ENCODE assay signal across 7 cellular contexts in the genomic region with DNA sequence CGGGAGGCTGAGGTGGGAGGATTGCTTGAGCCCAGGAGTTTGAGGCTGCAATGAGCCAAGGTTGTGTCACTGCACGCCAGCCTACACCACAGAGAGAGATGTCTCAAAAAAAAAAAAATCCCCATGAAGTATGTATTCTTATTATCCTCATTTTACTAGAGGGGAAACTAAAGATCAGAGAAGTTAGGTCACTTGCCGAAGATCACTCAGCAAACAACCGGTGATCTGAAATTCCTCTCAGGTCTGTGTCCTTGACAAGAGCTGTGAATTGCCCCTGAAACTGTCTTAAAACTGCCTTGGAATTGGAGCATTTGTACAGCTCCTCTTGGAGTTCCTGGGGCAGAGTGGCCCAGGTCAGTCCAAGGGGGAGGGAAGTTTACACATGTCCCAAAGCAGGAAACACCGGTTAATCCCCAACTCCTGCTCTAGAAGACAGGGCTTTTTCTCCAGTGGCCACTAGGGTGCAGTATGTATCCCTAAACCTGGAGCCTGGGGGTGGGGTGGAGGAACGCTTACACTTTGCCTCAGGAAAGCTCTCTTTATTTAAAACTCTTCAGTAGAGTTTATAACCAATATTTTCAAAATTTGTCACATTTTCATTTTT. TPM values are rescaled to one million over a fixed set of nuclear protein-coding genes. Genes with fewer than 3 reads are reported as not detected.
DNase-seq lines count a peak whose midpoint lies in the region; ATAC-seq, FAIRE-seq and TF ChIP-seq lines count a peak whose summit lies in the region.

No MANE protein-coding gene starts in this region.

- peak; percentile 90 for TF ChIP-seq CTCF in epithelial cell of esophagus (IDR thresholded peaks at IDR 0.05; ENCODE audit: insufficient read depth, low read depth, low read length, missing control alignments)

- peak; percentile 53 for DNase-seq in GM12891 (ENCODE audit: insufficient read length, low spot score)
- peak; percentile 61 to 68 for DNase-seq in NOMO-1 (lab: John Stamatoyannopoulos, UW; ENCODE audit: unreplicated experiment in 2 of 2)
- DNase-seq in activated CD8-positive, alpha-beta memory T cell treated with anti-CD3 and anti-CD28 coated beads, Interleukin-2, amount 50 U/mL, for 24 hours (ENCODE audit: extremely low read depth) = peak; percentile 40
- DNase-seq in epithelial cell of esophagus (ENCODE audit: low read depth) = peak; percentile 81
- DNase-seq in middle frontal gyrus (ENCODE audit: extremely low spot score, low spot score) = peak; percentile 72
- peak; percentile 24 for DNase-seq in stimulated activated CD8-positive, alpha-beta memory T cell treated with anti-CD3 and anti-CD28 coated beads, Interleukin-4, amount 100 ng/mL, for 24 hours (ENCODE audit: low read depth)

- no peak overlapping the region for H3K4me3 ChIP-seq in epithelial cell of esophagus (ENCODE audit: low read length)

- no peak for TF ChIP-seq POLR2A in GM12891 (IDR thresholded peaks at IDR 0.05; ENCODE audit: low read depth, low read length)

- FAIRE-seq in GM12891 (lab: Jason Lieb, UNC) = peak; percentile 63

- peak; percentile 80 for ATAC-seq in HG03354 (IDR thresholded peaks at IDR 0.05; ENCODE audit: poor library complexity, severe bottlenecking, unreplicated experiment)

TF ChIP-seq in GM12891, 5 proteins besides CTCF, POLR2A, EP300 and RAD21:
- TF ChIP-seq POLR2AphosphoS5 (IDR thresholded peaks at IDR 0.05; ENCODE audit: low read depth, low read length) (no peak), TAF1 (IDR thresholded peaks at IDR 0.05; ENCODE audit: low read depth, low read length) (no peak), PAX5 (IDR thresholded peaks at IDR 0.05; ENCODE audit: insufficient read depth, low read length, severe bottlenecking) (no peak), POU2F2 (IDR thresholded peaks at IDR 0.05; ENCODE audit: low read depth, low read length) (no peak), SPI1 (IDR thresholded peaks at IDR 0.05; ENCODE audit: low read depth, low read length) (no peak)

RNA-seq across cellular contexts. Expression of a gene that starts 27.6 kb away (rescaled TPM):
- polyA plus RNA-seq in GM12891 (2012; ENCODE audit: low read depth, missing spikeins) = not detected

Comparison
In these comparisons a context has a peak if more than half of its experiments do, and no peak if none do; other contexts are left out.
1. DNase-seq: peak in every context shown above with its lines; median percentile 81 in epithelial cell of esophagus; 72 in middle frontal gyrus; 64 in NOMO-1; 53 in GM12891; 40 in activated CD8-positive, alpha-beta memory T cell treated with anti-CD3 and anti-CD28 coated beads, Interleukin-2, amount 50 U/mL, for 24 hours; 24 in stimulated activated CD8-positive, alpha-beta memory T cell treated with anti-CD3 and anti-CD28 coated beads, Interleukin-4, amount 100 ng/mL, for 24 hours.